ENCODE assay signal across 15 cellular contexts in genomic region chr11:75403983-75404658, GRCh38. TPM values are rescaled to one million over a fixed set of nuclear protein-coding genes. Genes with fewer than 3 reads are reported as not detected.
DNase-seq lines count a peak whose midpoint lies in the region; ATAC-seq and TF ChIP-seq lines count a peak whose summit lies in the region.
"Had no signal": no experiment of that assay in that cellular context is flagged by ENCODE, and none has a peak within 500 bp of the region (broad histone marks: within the 10 kb centered on the region; RNA-seq: fewer than 3 reads in every experiment).

No MANE protein-coding gene starts in this region.

- H3K27me3 ChIP-seq in thyroid gland, result no peaks in the 10 kb centered on the region

- H3K4me3 ChIP-seq in fibroblast of mammary gland (ENCODE audit: control insufficient read depth, low read depth, low read length), result no peak overlapping the region
- no peak overlapping the region for H3K4me3 ChIP-seq in thyroid gland (replicated peaks in 1 of 3)

- TF ChIP-seq CTCF in WTC11 (IDR thresholded peaks at IDR 0.05), result no peak
- TF ChIP-seq CTCF in fibroblast of mammary gland (conservative IDR thresholded peaks at IDR 0.05; ENCODE audit: control insufficient read depth, insufficient read depth, low read depth, low read length), result no peak
- no peak for TF ChIP-seq CTCF in thyroid gland (IDR thresholded peaks at IDR 0.05)

- peak; percentile 4 for DNase-seq in stimulated activated naive CD4-positive, alpha-beta T cell treated with Interleukin-2 at 50 U/mL for 16 hours (lab: John Stamatoyannopoulos, UW)
- no peak for DNase-seq in stimulated activated naive CD4-positive, alpha-beta T cell (lab: John Stamatoyannopoulos, UW)
- DNase-seq in WTC11 (ENCODE audit: low spot score) (no peak), fibroblast of mammary gland (ENCODE audit: low read depth) (peak; percentile 30), thyroid gland (no peak), NCI-H526 treated with DMSO at 0.1 percent for 48 hours (lab: John Stamatoyannopoulos, UW) (no peak), OCI-M2 (lab: John Stamatoyannopoulos, UW; ENCODE audit: unreplicated experiment) (no peak)
- DNase-seq in activated effector memory CD4-positive, alpha-beta T cell treated with Interleukin-2 at 50 U/mL for 16 hours, result no peak
- DNase-seq: anterior cingulate cortex; effector CD8-positive, alpha-beta T cell; islet precursor cell; NCI-H2171; stimulated activated CD4-positive, alpha-beta T cell treated with anti-CD3 and anti-CD28 coated beads, Interleukin-4, amount 100 ng/mL, for 1 hour had no signal

- peak overlapping the region; percentile 88 for H3K27ac Mint-ChIP-seq in WTC11

- no peaks in the 10 kb centered on the region for H3K9me3 ChIP-seq in thyroid gland

- H3K4me1 ChIP-seq in thyroid gland, result peaks cover 8 to 22% of the 10 kb centered on the region in 2 donors

- intact Hi-C loops in thyroid gland (cut with DNase I), result no loop called here

- H3K27ac ChIP-seq in thyroid gland, result no peak overlapping the region

- H3K4me3 Mint-ChIP-seq in WTC11, result no peak overlapping the region
- H3K4me3 Mint-ChIP-seq: CD14-positive monocyte had no signal

- H3K36me3 Mint-ChIP-seq in WTC11, result peaks cover 93% of the 10 kb centered on the region

- H3K9me3 Mint-ChIP-seq in WTC11, result peaks cover 3% of the 10 kb centered on the region; the same call in 1 of the 2 replicates
- H3K9me3 Mint-ChIP-seq: CD14-positive monocyte had no signal

- POLR2A ChIA-PET in WTC11 (lab: Charles Lee), result no interaction called here

- no peaks in the 10 kb centered on the region for H3K27me3 Mint-ChIP-seq in WTC11 (ENCODE audit: low read depth)

- CTCF ChIA-PET in WTC11 (lab: Charles Lee), result no interaction called here

- H3K36me3 ChIP-seq in thyroid gland, result peaks cover 48 to 53% of the 10 kb centered on the region in 2 donors

- TF ChIP-seq POLR2A in thyroid gland (IDR thresholded peaks at IDR 0.05), result no peak

- ATAC-seq in WTC11, result no peak

- H3K4me1 Mint-ChIP-seq in WTC11, result peaks cover 44% of the 10 kb centered on the region

- WGBS in thyroid gland, 2 donors, result 93% methylated on average over 15 of the region's 15 CpGs

TF ChIP-seq in WTC11, 78 proteins besides CTCF, POLR2A, EP300 and RAD21:
- TF ChIP-seq CDX4 (CRISPR knock-in tag; IDR thresholded peaks at IDR 0.05; ENCODE audit: borderline replicate concordance) (no peak), MYBL2 (CRISPR knock-in tag; IDR thresholded peaks at IDR 0.05) (no peak), KAT7 (CRISPR knock-in tag; IDR thresholded peaks at IDR 0.05; ENCODE audit: borderline replicate concordance) (no peak), ELF4 (CRISPR knock-in tag; IDR thresholded peaks at IDR 0.05; ENCODE audit: low read depth) (no peak), NR1H2 (CRISPR knock-in tag; IDR thresholded peaks at IDR 0.05) (no peak), ZNF425 (CRISPR knock-in tag; conservative IDR thresholded peaks at IDR 0.05) (no peak), NFE2L1 (CRISPR knock-in tag; IDR thresholded peaks at IDR 0.05) (no peak), CREM (CRISPR knock-in tag; IDR thresholded peaks at IDR 0.05) (no peak), USF1 (CRISPR knock-in tag; IDR thresholded peaks at IDR 0.05) (no peak), GABPB1 (CRISPR knock-in tag; IDR thresholded peaks at IDR 0.05) (no peak), HMGA2 (CRISPR knock-in tag; IDR thresholded peaks at IDR 0.05) (no peak), NFATC4 (CRISPR knock-in tag; IDR thresholded peaks at IDR 0.05) (no peak), ZNF138 (CRISPR knock-in tag; conservative IDR thresholded peaks at IDR 0.05) (no peak), RELA (CRISPR knock-in tag; IDR thresholded peaks at IDR 0.05; ENCODE audit: borderline replicate concordance) (no peak), TCF7 (CRISPR knock-in tag; IDR thresholded peaks at IDR 0.05; ENCODE audit: low read depth) (no peak)
- TF ChIP-seq, protein P1, sequence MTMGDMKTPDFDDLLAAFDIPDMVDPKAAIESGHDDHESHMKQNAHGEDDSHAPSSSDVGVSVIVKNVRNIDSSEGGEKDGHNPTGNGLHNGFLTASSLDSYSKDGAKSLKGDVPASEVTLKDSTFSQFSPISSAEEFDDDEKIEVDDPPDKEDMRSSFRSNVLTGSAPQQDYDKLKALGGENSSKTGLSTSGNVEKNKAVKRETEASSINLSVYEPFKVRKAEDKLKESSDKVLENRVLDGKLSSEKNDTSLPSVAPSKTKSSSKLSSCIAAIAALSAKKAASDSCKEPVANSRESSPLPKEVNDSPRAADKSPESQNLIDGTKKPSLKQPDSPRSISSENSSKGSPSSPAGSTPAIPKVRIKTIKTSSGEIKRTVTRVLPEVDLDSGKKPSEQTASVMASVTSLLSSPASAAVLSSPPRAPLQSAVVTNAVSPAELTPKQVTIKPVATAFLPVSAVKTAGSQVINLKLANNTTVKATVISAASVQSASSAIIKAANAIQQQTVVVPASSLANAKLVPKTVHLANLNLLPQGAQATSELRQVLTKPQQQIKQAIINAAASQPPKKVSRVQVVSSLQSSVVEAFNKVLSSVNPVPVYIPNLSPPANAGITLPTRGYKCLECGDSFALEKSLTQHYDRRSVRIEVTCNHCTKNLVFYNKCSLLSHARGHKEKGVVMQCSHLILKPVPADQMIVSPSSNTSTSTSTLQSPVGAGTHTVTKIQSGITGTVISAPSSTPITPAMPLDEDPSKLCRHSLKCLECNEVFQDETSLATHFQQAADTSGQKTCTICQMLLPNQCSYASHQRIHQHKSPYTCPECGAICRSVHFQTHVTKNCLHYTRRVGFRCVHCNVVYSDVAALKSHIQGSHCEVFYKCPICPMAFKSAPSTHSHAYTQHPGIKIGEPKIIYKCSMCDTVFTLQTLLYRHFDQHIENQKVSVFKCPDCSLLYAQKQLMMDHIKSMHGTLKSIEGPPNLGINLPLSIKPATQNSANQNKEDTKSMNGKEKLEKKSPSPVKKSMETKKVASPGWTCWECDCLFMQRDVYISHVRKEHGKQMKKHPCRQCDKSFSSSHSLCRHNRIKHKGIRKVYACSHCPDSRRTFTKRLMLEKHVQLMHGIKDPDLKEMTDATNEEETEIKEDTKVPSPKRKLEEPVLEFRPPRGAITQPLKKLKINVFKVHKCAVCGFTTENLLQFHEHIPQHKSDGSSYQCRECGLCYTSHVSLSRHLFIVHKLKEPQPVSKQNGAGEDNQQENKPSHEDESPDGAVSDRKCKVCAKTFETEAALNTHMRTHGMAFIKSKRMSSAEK (CRISPR knock-in tag; IDR thresholded peaks at IDR 0.05; ENCODE audit: borderline replicate concordance), result no peak

RNA-seq across cellular contexts. Expression of gene RPS3, which starts 4.8 kb away (rescaled TPM):
- total RNA-seq in WTC11 (2021) (3,967 to 4,516 TPM (median 4,446 TPM) in 3 replicates), thyroid gland (1,000 to 10,000 TPM; 1,039 to 1,811 (median 1,104) TPM)

RNA-seq across cellular contexts. Expression of gene KLHL35, which starts 28.9 kb away (rescaled TPM):
- total RNA-seq in WTC11 (2021) (0.22 to 0.60 TPM (median 0.39 TPM) in 3 replicates), thyroid gland (1 to 10 TPM; 1.1 to 3.6 (median 1.9) TPM)
- total RNA-seq: H4 had no signal

RNA-seq across cellular contexts. Expression of gene ARRB1, which starts 52.7 kb away (rescaled TPM):
- 81.0 to 90.1 TPM (median 82.9 TPM) in 3 replicates for total RNA-seq in WTC11 (2021)
- total RNA-seq in thyroid gland, result 10 to 100 TPM; 15.7 to 44.7 (median 27.7) TPM

Comparison
In these comparisons a context has a peak if more than half of its experiments do, and no peak if none do; other contexts are left out.
1. DNase-seq: peak in stimulated activated naive CD4-positive, alpha-beta T cell treated with Interleukin-2 at 50 U/mL for 16 hours (single experiment) and fibroblast of mammary gland (single experiment); none in stimulated activated naive CD4-positive, alpha-beta T cell (0 of 6), WTC11 (single experiment), thyroid gland (0 of 2), NCI-H526 treated with DMSO at 0.1 percent for 48 hours (single experiment), OCI-M2 (single experiment) and activated effector memory CD4-positive, alpha-beta T cell treated with Interleukin-2 at 50 U/mL for 16 hours (single experiment).